8 cellular contexts compared by ENCODE assay signal in the genomic region with DNA sequence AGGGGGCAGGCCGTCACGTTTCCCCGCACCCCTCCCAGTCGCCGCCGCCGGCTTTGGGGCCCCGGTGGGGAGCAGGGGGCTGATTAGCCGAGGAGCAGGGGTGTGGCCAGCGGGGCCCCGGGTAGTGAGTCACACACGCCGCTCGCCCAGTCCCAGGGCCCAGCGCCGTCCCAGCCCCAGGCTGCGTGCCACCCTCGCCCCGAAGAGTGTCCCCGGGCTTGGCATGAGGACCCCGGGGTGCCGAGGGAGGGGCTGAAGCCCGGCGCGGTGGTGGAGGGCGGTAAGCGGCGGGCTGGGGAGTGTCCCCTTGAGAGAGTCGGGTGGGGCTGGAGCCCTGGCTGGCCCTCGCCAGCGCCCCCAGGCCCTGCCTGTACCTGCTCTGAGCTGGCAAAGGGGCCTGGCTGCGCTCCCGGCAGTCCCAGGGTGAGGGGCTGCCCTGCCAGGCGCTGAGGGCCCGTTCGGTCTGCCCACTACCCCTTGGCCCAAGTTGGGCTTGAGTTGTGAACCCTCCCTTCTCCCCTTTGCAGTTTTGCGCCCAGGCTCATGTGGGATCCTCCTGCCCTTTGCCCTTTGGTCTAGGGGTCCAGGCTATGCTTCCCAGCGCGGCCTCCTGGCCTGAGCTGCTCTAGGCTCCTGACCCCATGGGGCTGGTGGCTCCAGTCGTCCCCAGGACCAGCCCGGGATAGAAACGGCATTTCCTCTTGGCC. TPM values are rescaled to one million over a fixed set of nuclear protein-coding genes. Genes with fewer than 3 reads are reported as not detected.
DNase-seq lines count a peak whose midpoint lies in the region; ATAC-seq and TF ChIP-seq lines count a peak whose summit lies in the region.

No MANE protein-coding gene starts in this region.

- TF ChIP-seq CTCF in foreskin fibroblast (IDR thresholded peaks at IDR 0.05; ENCODE audit: low read depth, low read length) (no peak), osteocyte (IDR thresholded peaks at IDR 0.05) (no peak)

- H3K4me1 ChIP-seq in aorta (ENCODE audit: control insufficient read depth in 1 of 2, insufficient read depth in 2 of 2, low read length in 2 of 2), result peaks cover 0 to 3% of the 10 kb centered on the region in 2 donors

- no peaks in the 10 kb centered on the region for H3K27me3 Mint-ChIP-seq in osteocyte (ENCODE audit: unreplicated experiment)

- H3K27ac ChIP-seq in aorta (ENCODE audit: low read depth in 1 of 2, low read length in 2 of 2), result peak overlapping the region; percentile 72 to 89

- H3K4me3 ChIP-seq in foreskin fibroblast (ENCODE audit: low read depth in 1 of 2, low read length in 2 of 2) (peak overlapping the region; percentile 41 to 58), aorta (ENCODE audit: low read length in 2 of 2) (peak overlapping the region; percentile 19 to 87)

- WGBS in aorta, 2 donors, result 2 to 3% methylated on average over 31 to 42 of the region's 42 CpGs

- ATAC-seq in aorta (ENCODE audit: low FRiP score) (peak; percentile 86), HG02970 (IDR thresholded peaks at IDR 0.05; ENCODE audit: low FRiP score, unreplicated experiment) (no peak), GM19395 (IDR thresholded peaks at IDR 0.05; ENCODE audit: unreplicated experiment) (no peak)

- no peaks in the 10 kb centered on the region for H3K36me3 Mint-ChIP-seq in osteocyte (ENCODE audit: unreplicated experiment)

- H3K27me3 ChIP-seq in aorta (ENCODE audit: control insufficient read depth in 1 of 2, insufficient read depth in 2 of 2, low read length in 1 of 2), result no peaks in the 10 kb centered on the region

- DNase-seq in EH (ENCODE audit: low read depth), result peak; percentile 72
- peak; percentile 36 for DNase-seq in NCI-H1105 treated with DMSO at 0.1 percent for 48 hours (lab: John Stamatoyannopoulos, UW)
- peak; percentile 6 for DNase-seq in activated effector memory CD4-positive, alpha-beta T cell treated with Interleukin-2 at 50 U/mL for 16 hours
- peak; percentile 62 to 87 for DNase-seq in foreskin fibroblast
- peak; percentile 91 for DNase-seq in osteocyte (ENCODE audit: extremely low spot score, unreplicated experiment)
- peak; percentile 79 to 92 for DNase-seq in aorta

- H3K4me1 Mint-ChIP-seq in osteocyte (ENCODE audit: unreplicated experiment), result peaks cover 42% of the 10 kb centered on the region

- no peaks in the 10 kb centered on the region for H3K9me3 Mint-ChIP-seq in osteocyte (ENCODE audit: unreplicated experiment)

- H3K4me3 Mint-ChIP-seq in osteocyte (ENCODE audit: unreplicated experiment), result peak overlapping the region; percentile 64

- no peaks in the 10 kb centered on the region for H3K36me3 ChIP-seq in aorta (ENCODE audit: control insufficient read depth in 1 of 2, insufficient read depth in 2 of 2, low read length in 1 of 2)

- intact Hi-C loops in aorta (cut with DNase I), result loop anchor here in 1 of 2 donors (2.0 kb wide), 1 partner anchor 34 kb away; the partner anchor contains the start of gene PRDM11

- H3K9me3 ChIP-seq in aorta (ENCODE audit: control insufficient read depth, low read length), result no peaks in the 10 kb centered on the region

- peak overlapping the region; percentile 85 for H3K27ac Mint-ChIP-seq in osteocyte (ENCODE audit: unreplicated experiment)

RNA-seq across cellular contexts. Expression of gene PRDM11, which starts 34.6 kb away (rescaled TPM):
- total RNA-seq in osteocyte (22.9 and 25.4 TPM in 2 replicates), aorta (10 to 100 TPM; 23.6 to 29.6 TPM)
- 10 to 100 TPM in 1 of 2 donors, 1 to 10 TPM in 1; 6.1 to 12.3 TPM for polyA plus RNA-seq in aorta

Comparison
In these comparisons a context has a peak if more than half of its experiments do, and no peak if none do; other contexts are left out.
1. DNase-seq: peak in every context shown above with its lines; median percentile 91 in osteocyte; 86 in aorta; 74 in foreskin fibroblast; 72 in EH; 36 in NCI-H1105 treated with DMSO at 0.1 percent for 48 hours; 6 in activated effector memory CD4-positive, alpha-beta T cell treated with Interleukin-2 at 50 U/mL for 16 hours.